In genomic region chr6:167779993-167780655, GRCh38 we compare ENCODE assay signal across 14 cellular contexts. TPM values are rescaled to one million over a fixed set of nuclear protein-coding genes. Genes with fewer than 3 reads are reported as not detected.
DNase-seq lines count a peak whose midpoint lies in the region; ATAC-seq and TF ChIP-seq lines count a peak whose summit lies in the region.
"Had no signal": no experiment of that assay in that cellular context is flagged by ENCODE, and none has a peak within 500 bp of the region (broad histone marks: within the 10 kb centered on the region; RNA-seq: fewer than 3 reads in every experiment).

No MANE protein-coding gene starts in this region.

- H3K9me3 ChIP-seq in H9 (ENCODE audit: control insufficient read depth, low read depth, low read length) (no peaks in the 10 kb centered on the region), sigmoid colon (no peaks in the 10 kb centered on the region)
- H3K9me3 ChIP-seq: A549, BE2C had no signal

- TF ChIP-seq EP300 in sigmoid colon (IDR thresholded peaks at IDR 0.05): no peak

- no peaks in the 10 kb centered on the region for H3K79me1 ChIP-seq in H9 (ENCODE audit: insufficient read depth, low read depth, low read length, poor library complexity, severe bottlenecking)

- H3K36me3 Mint-ChIP-seq in H9 (ENCODE audit: insufficient read depth in 1 of 3, low read depth in 3 of 3): no peaks in the 10 kb centered on the region
- H3K36me3 Mint-ChIP-seq: CD4-positive, alpha-beta memory T cell had no signal

- no peak overlapping the region for H4K5ac ChIP-seq in H9 (ENCODE audit: insufficient read length, low read depth, low read length)

- no peak overlapping the region for H2BK15ac ChIP-seq in H9 (ENCODE audit: low read depth, low read length)

- H3K27me3 Mint-ChIP-seq in H9 (ENCODE audit: low read depth): peaks cover 1% of the 10 kb centered on the region; the same call in 1 of the 2 replicates

- no peaks in the 10 kb centered on the region for H3K79me2 ChIP-seq in H9 (ENCODE audit: insufficient read depth, low read length)

- ATAC-seq in HG03342 (IDR thresholded peaks at IDR 0.05; ENCODE audit: unreplicated experiment): no peak
- ATAC-seq: A549, HCT116 had no signal

- H3K9me3 Mint-ChIP-seq in H9: no peaks in the 10 kb centered on the region; a peak in 1 of 5 replicates
- H3K9me3 Mint-ChIP-seq: CD4-positive, alpha-beta memory T cell had no signal

- no peak overlapping the region for H3K9ac ChIP-seq in H9 (ENCODE audit: extremely low read depth, insufficient read length, low read length)

- H3K56ac ChIP-seq in H9 (ENCODE audit: insufficient read length, low read depth, low read length): no peak overlapping the region

- no peak overlapping the region for H3K14ac ChIP-seq in H9 (ENCODE audit: insufficient read depth, low read length)

- H3K27me3 ChIP-seq in H9 (ENCODE audit: insufficient read depth, low read length) (no peaks in the 10 kb centered on the region), sigmoid colon (no peaks in the 10 kb centered on the region)
- H3K27me3 ChIP-seq: BE2C had no signal

- TF ChIP-seq POLR2A in sigmoid colon (IDR thresholded peaks at IDR 0.05): no peak

- TF ChIP-seq CTCF in H9 (conservative IDR thresholded peaks at IDR 0.05): no peak
- TF ChIP-seq CTCF in coronary artery (IDR thresholded peaks at IDR 0.05): no peak
- no peak for TF ChIP-seq CTCF in sigmoid colon (IDR thresholded peaks at IDR 0.05)

- no peak overlapping the region for H2BK120ac ChIP-seq in H9 (ENCODE audit: low read depth, low read length, poor library complexity, severe bottlenecking)

- H3K4me3 Mint-ChIP-seq in H9: no peak overlapping the region
- H3K4me3 Mint-ChIP-seq: CD4-positive, alpha-beta memory T cell had no signal

- H3K4me1 Mint-ChIP-seq in H9: peaks cover 7% of the 10 kb centered on the region in 2 experiments; a peak in 2 of 4 replicates
- H3K4me1 Mint-ChIP-seq: CD4-positive, alpha-beta memory T cell had no signal

- H2BK5ac ChIP-seq in H9 (ENCODE audit: insufficient read length, low read length): no peak overlapping the region

- no peak overlapping the region for H4K91ac ChIP-seq in H9 (ENCODE audit: insufficient read length, low read depth, low read length)

- intact Hi-C loops in sigmoid colon (cut with DNase I): no loop called here

- H3K27ac ChIP-seq in H9 (ENCODE audit: insufficient read length, low read depth, low read length) (no peak overlapping the region), coronary artery (no peak overlapping the region), sigmoid colon (no peak overlapping the region)
- H3K27ac ChIP-seq: A549, C4-2B had no signal

- no peaks in the 10 kb centered on the region for H4K20me1 ChIP-seq in H9 (ENCODE audit: control insufficient read depth, insufficient read depth, insufficient read length)

- H3K4ac ChIP-seq in H9 (ENCODE audit: low read depth, low read length): no peak overlapping the region

- no peak overlapping the region for H2BK12ac ChIP-seq in H9 (ENCODE audit: insufficient read length, low read depth, low read length)

- H3K4me2 ChIP-seq in H9 (ENCODE audit: insufficient read depth, insufficient read length, low read length): no peak overlapping the region
- H3K4me2 ChIP-seq: A549 had no signal

- no peaks in the 10 kb centered on the region for H3K23me2 ChIP-seq in H9 (ENCODE audit: insufficient read length, low read depth, low read length, poor library complexity, severe bottlenecking)

- H3K4me1 ChIP-seq in H9 (ENCODE audit: insufficient read depth, low read length) (no peaks in the 10 kb centered on the region), sigmoid colon (no peaks in the 10 kb centered on the region)
- H3K4me1 ChIP-seq: A549, BE2C had no signal

- H3K27ac Mint-ChIP-seq in H9: peak overlapping the region in 2 of 3 experiments; percentile 21 to 76; a peak in 2 of 7 replicates
- H3K27ac Mint-ChIP-seq: CD4-positive, alpha-beta memory T cell had no signal

- H3T11ph ChIP-seq in H9 (ENCODE audit: low read length): no peak overlapping the region

- no CpG with 5 or more reads among the region's 15 CpGs for WGBS in H9 (ENCODE audit: extremely low coverage, insufficient read length, low lambda C conversion rate)
- 87 to 93% methylated on average over 15 of the region's 15 CpGs for WGBS in sigmoid colon, 2 donors

- H3K23ac ChIP-seq in H9 (ENCODE audit: insufficient read length, low read depth, low read length): no peak overlapping the region

- no peaks in the 10 kb centered on the region for H3K36me3 ChIP-seq in sigmoid colon
- H3K36me3 ChIP-seq: BE2C had no signal

- no peak overlapping the region for H2BK20ac ChIP-seq in H9 (ENCODE audit: low read depth, low read length, poor library complexity, severe bottlenecking)

- no peak overlapping the region for H3K4me3 ChIP-seq in coronary artery
- no peak overlapping the region for H3K4me3 ChIP-seq in sigmoid colon
- H3K4me3 ChIP-seq: A549 had no signal

- DNase-seq in H9: no peak
- peak; percentile 61 for DNase-seq in coronary artery (ENCODE audit: low spot score)
- peak; percentile 65 for DNase-seq in mesenteric fat pad (ENCODE audit: low spot score)
- peak; percentile 14 for DNase-seq in sigmoid colon
- no peak for DNase-seq in NCI-H446 (lab: John Stamatoyannopoulos, UW)
- DNase-seq in glomerular visceral epithelial cell (ENCODE audit: extremely low spot score): no peak
- DNase-seq: BE2C; CD4-positive, alpha-beta memory T cell; GF-D8; IMR-90 had no signal

- no peak overlapping the region for H3K18ac ChIP-seq in H9 (ENCODE audit: insufficient read length, low read depth, low read length)

- H2AK5ac ChIP-seq in H9 (ENCODE audit: insufficient read length, low read length): no peak overlapping the region

- no peak overlapping the region for H4K8ac ChIP-seq in H9 (replicated peaks; ENCODE audit: insufficient read length, low read depth, low read length)

- H2AFZ ChIP-seq in H9 (ENCODE audit: low read length): no peak overlapping the region

RNA-seq across cellular contexts. Expression of gene AFDN, which starts 46.6 kb away (rescaled TPM):
- total RNA-seq in H9 (2021): 153 and 157 TPM in 2 replicates
- 82.3 TPM for total RNA-seq in mesenteric fat pad
- 100 to 1,000 TPM in 2 of 4 donors, 10 to 100 TPM in 2; 83.6 to 104 (median 95.1) TPM for total RNA-seq in sigmoid colon
- 10 to 100 TPM; 43.2 to 64.5 (median 44.4) TPM for polyA plus RNA-seq in sigmoid colon

Comparison
In these comparisons a context has a peak if more than half of its experiments do, and no peak if none do; other contexts are left out.
1. DNase-seq: peak in coronary artery (single experiment), mesenteric fat pad (single experiment) and sigmoid colon (single experiment); none in H9 (single experiment), NCI-H446 (0 of 2) and glomerular visceral epithelial cell (single experiment).